In the genomic region with DNA sequence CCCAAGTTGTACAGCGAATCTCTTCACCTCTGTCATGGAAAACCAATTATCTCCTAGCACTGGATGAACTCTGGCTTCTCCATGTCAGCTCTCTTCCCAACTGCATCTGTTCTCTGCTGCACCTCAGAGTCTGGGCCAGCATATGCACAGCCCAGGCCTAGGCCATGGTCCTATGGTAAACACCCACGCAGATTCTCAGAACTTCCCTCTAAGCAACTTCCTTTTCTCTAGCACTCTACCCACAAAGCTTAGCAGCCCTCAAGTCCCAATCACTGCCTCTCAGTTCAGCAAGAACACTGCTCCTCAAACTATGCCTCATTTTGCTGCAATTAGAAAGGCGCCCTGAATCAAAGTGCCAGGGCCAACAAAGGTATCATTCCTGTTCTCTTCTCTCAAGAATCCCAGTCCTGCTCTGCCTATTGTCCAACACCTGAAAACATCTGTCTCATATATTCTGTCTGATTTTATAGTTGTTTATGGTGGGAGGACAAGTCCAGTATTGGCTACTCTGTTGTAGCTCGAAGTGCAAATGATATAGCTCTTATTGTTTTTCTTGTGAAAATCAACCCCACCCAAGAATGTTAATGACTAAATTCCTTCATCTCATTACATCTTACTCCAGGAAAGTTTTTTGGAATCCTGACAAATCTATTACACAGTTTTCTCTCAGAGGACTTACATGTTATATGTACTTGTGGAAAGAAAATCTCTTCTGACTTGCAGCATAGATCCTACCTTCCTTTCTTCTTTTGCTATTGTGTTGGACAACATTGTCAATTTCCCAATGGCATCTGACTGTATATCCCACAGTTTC, we compare ENCODE assay signal across 13 cellular contexts.
DNase-seq lines count a peak whose midpoint lies in the region; ATAC-seq and TF ChIP-seq lines count a peak whose summit lies in the region.
"Had no signal": no experiment of that assay in that cellular context is flagged by ENCODE, and none has a peak within 500 bp of the region (broad histone marks: within the 10 kb centered on the region; RNA-seq: fewer than 3 reads in every experiment).

No MANE protein-coding gene starts in this region.

- peak; percentile 99 for ATAC-seq in HG02852 (IDR thresholded peaks at IDR 0.05; ENCODE audit: unreplicated experiment)
- peak; percentile 37 to 49 for ATAC-seq in upper lobe of left lung (ENCODE audit: low FRiP score in 2 of 2)

- no peak overlapping the region for H3K4me3 ChIP-seq in upper lobe of left lung
- no peak overlapping the region for H3K4me3 ChIP-seq in uterus
- H3K4me3 ChIP-seq: neural progenitor cell, tibial nerve had no signal

- H3K9me3 ChIP-seq in upper lobe of left lung (no peaks in the 10 kb centered on the region), uterus (peaks cover 0 to 11% of the 10 kb centered on the region in 2 donors)
- H3K9me3 ChIP-seq: tibial nerve had no signal

- no peaks in the 10 kb centered on the region for H3K27me3 ChIP-seq in upper lobe of left lung
- H3K27me3 ChIP-seq in uterus: no peaks in the 10 kb centered on the region
- H3K27me3 ChIP-seq: neural progenitor cell, tibial nerve had no signal

- H3K4me3 Mint-ChIP-seq in HFFc6: no peak overlapping the region
- H3K4me3 Mint-ChIP-seq: neural progenitor cell had no signal

- H3K27me3 Mint-ChIP-seq in HFFc6 (ENCODE audit: insufficient read depth): no peaks in the 10 kb centered on the region; the same call in none of the 2 replicates

- DNase-seq in NOMO-1 treated with DMSO at 0.1 percent for 48 hours (lab: John Stamatoyannopoulos, UW; ENCODE audit: unreplicated experiment) (peak; percentile 36), NOMO-1 treated with dmso at 0.1 percent for 144 hours (lab: John Stamatoyannopoulos, UW; ENCODE audit: unreplicated experiment) (no peak), MV-4-11 (lab: John Stamatoyannopoulos, UW) (peak; percentile 77), upper lobe of left lung (no peak), HFFc6 (no peak), activated gamma-delta T cell (lab: John Stamatoyannopoulos, UW) (no peak), uterus (no peak)
- DNase-seq: NCI-H1105; stimulated activated CD4-positive, alpha-beta T cell treated with anti-CD3 and anti-CD28 coated beads, Interleukin-2, amount 100 ng/mL, for 24 hours had no signal

- no peaks in the 10 kb centered on the region for H3K36me3 ChIP-seq in upper lobe of left lung
- H3K36me3 ChIP-seq in uterus: no peaks in the 10 kb centered on the region
- H3K36me3 ChIP-seq: neural progenitor cell, tibial nerve had no signal

- H3K27ac ChIP-seq in upper lobe of left lung: no peak overlapping the region
- H3K27ac ChIP-seq in uterus: no peak overlapping the region
- H3K27ac ChIP-seq: 22Rv1, neural progenitor cell, tibial nerve had no signal

- TF ChIP-seq POLR2A in upper lobe of left lung (IDR thresholded peaks at IDR 0.05) (no peak), uterus (IDR thresholded peaks at IDR 0.05) (no peak)

- WGBS in upper lobe of left lung, 2 donors: 60 to 74% methylated on average over 4 of the region's 4 CpGs

- no peak overlapping the region for H3K27ac Mint-ChIP-seq in HFFc6
- H3K27ac Mint-ChIP-seq: neural progenitor cell had no signal

- H3K36me3 Mint-ChIP-seq in HFFc6 (ENCODE audit: low read depth): no peaks in the 10 kb centered on the region
- H3K36me3 Mint-ChIP-seq: neural progenitor cell had no signal

- no peak for TF ChIP-seq EP300 in upper lobe of left lung (IDR thresholded peaks at IDR 0.05)

- peaks cover 32% of the 10 kb centered on the region for H3K9me3 Mint-ChIP-seq in HFFc6
- H3K9me3 Mint-ChIP-seq: neural progenitor cell had no signal

- H3K4me1 ChIP-seq in upper lobe of left lung (no peaks in the 10 kb centered on the region), uterus (no peaks in the 10 kb centered on the region)
- H3K4me1 ChIP-seq: neural progenitor cell, tibial nerve had no signal

- TF ChIP-seq CTCF in upper lobe of left lung (IDR thresholded peaks at IDR 0.05): no peak
- no peak for TF ChIP-seq CTCF in HFFc6 (IDR thresholded peaks at IDR 0.05)
- no peak for TF ChIP-seq CTCF in uterus (IDR thresholded peaks at IDR 0.05)

- intact Hi-C loops in uterus (cut with DNase I; ENCODE audit: low total_unique reads): no loop called here

- H3K4me1 Mint-ChIP-seq in HFFc6 (ENCODE audit: low read depth): no peaks in the 10 kb centered on the region
- H3K4me1 Mint-ChIP-seq: neural progenitor cell had no signal

Comparison
In these comparisons a context has a peak if more than half of its experiments do, and no peak if none do; other contexts are left out.
1. DNase-seq: peak in NOMO-1 treated with DMSO at 0.1 percent for 48 hours (single experiment) and MV-4-11 (single experiment); none in NOMO-1 treated with dmso at 0.1 percent for 144 hours (single experiment), upper lobe of left lung (0 of 2), HFFc6 (single experiment), activated gamma-delta T cell (single experiment) and uterus (0 of 2).